8 cellular contexts compared by ENCODE assay signal in the genomic region with DNA sequence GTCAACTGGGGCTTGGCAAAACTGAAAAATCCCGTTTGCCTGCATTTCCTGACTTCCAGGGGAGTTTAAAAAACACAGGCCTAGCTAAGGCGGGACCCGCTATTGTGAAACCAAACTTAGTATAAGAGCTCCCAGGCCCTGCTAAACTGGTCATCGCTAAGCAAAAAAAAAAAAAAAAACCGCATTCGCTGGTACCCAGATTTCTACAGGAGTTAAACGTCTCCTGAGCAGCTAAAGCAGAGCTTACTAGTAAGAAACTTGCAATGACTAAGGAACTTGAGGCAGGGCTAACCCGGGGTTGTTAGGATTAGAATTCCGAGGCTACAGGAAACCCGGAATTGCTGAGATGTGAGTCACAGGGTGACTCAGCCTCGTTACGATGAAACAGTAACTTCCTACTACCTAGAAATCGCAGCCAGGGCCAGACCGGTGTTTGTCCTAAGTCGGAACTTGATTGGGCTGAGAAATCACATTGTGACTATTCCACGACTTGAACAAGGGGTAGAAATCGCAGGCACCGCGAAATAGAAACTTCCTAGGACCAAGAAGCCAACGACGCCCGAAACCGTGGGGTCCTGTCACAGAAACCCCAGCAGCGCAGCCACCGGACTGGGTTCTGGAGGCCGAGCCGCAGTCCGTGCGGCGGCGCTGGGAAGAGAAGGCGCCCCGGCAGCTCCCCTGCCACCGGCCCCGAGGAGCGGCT.
A peak's percentile ranks its signal among the peaks of the same experiment; 100 is the strongest.
DNase-seq lines count a peak whose midpoint lies in the region; ATAC-seq and TF ChIP-seq lines count a peak whose summit lies in the region.

No MANE protein-coding gene starts in this region.

- peak overlapping the region; percentile 99 for H3K27ac Mint-ChIP-seq in CD4-positive, alpha-beta T cell

- peaks cover 29% of the 10 kb centered on the region for H3K36me3 Mint-ChIP-seq in CD4-positive, alpha-beta T cell (ENCODE audit: low read depth)

- H3K27ac ChIP-seq in CD4-positive, alpha-beta T cell (ENCODE audit: low read depth, low read length) = peak overlapping the region; percentile 98

- CTCF ChIA-PET in CD4-positive, alpha-beta T cell (lab: Charles Lee) = interaction anchor here (1.0 to 4.8 kb wide), 11 partner anchors 21 to 171 kb away, joined by 3 to 58 read pairs (median 9); no protein-coding TSS in a partner anchor

- POLR2A ChIA-PET in CD4-positive, alpha-beta T cell (lab: Charles Lee) = interaction anchor here (0.8 to 9.5 kb wide), 17 partner anchors 12 to 655 kb away, joined by 3 to 465 read pairs (median 33); partner anchors contain the start of genes ANXA2R, HMGCS1, TMEM267 and ZNF131

- intact Hi-C loops in CD4-positive, alpha-beta T cell (cut with DNase I, micrococcal nuclease) = loop anchor here (1.0 to 5.0 kb wide), 8 partner anchors 38 to 172 kb away; partner anchors contain the start of genes ANXA2R (in 1 of the 2) and ZNF131 (in 1 of the 2)

- peak; percentile 35 to 67 (median 58) for DNase-seq in CD4-positive, alpha-beta T cell
- DNase-seq in SHP77 (lab: John Stamatoyannopoulos, UW) = peak; percentile 70 to 71
- DNase-seq in activated effector memory CD4-positive, alpha-beta T cell treated with Interleukin-2 at 50 U/mL for 16 hours = peak; percentile 59
- DNase-seq in globus pallidus (ENCODE audit: low spot score) = peak; percentile 30
- peak; percentile 100 for DNase-seq in renal cortical epithelial cell (ENCODE audit: low read depth)
- DNase-seq in NCI-H1694 (lab: John Stamatoyannopoulos, UW) = no peak

- no peaks in the 10 kb centered on the region for H3K27me3 ChIP-seq in CD4-positive, alpha-beta T cell (ENCODE audit: control insufficient read depth, insufficient read depth, low read length)

- peaks cover 30% of the 10 kb centered on the region for H3K4me1 Mint-ChIP-seq in CD4-positive, alpha-beta T cell (ENCODE audit: low read depth)

- no peaks in the 10 kb centered on the region for H3K9me3 Mint-ChIP-seq in CD4-positive, alpha-beta T cell

- H3K27me3 Mint-ChIP-seq in CD4-positive, alpha-beta T cell = no peaks in the 10 kb centered on the region

- no peak for TF ChIP-seq CTCF in CD4-positive, alpha-beta T cell (IDR thresholded peaks at IDR 0.05)

- H3K9me3 ChIP-seq in CD4-positive, alpha-beta T cell (ENCODE audit: control insufficient read depth, low read length) = peaks cover 7% of the 10 kb centered on the region

- H3K4me3 Mint-ChIP-seq in CD4-positive, alpha-beta T cell = peak overlapping the region; percentile 98

- ATAC-seq in CD4-positive, alpha-beta T cell (ENCODE audit: poor library complexity) = peak; percentile 41
- ATAC-seq in GM19397 (IDR thresholded peaks at IDR 0.05; ENCODE audit: unreplicated experiment) = peak; percentile 34
- peak; percentile 26 for ATAC-seq in HG03521 (IDR thresholded peaks at IDR 0.05; ENCODE audit: unreplicated experiment)
